ENCODE assay signal across 8 cellular contexts in the genomic region with DNA sequence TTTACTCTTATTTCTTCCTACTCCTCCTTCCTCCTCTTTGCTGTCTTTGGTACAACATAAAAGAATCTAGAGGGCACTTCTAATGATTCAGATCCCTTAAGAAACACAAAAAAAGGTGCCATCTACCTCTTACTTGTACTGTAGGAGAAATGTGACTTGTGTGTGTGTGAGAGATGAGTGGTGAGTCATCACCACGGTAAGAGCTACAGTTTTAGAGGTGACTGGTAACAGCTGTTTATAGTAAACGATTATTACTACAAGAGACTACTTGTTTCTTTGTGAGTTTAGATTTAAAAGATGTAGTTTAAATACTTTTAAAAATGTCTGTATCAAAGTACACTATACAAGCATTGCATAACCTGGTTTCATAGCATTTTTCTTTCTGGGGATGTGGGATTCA. TPM values are rescaled to one million over a fixed set of nuclear protein-coding genes. Genes with fewer than 3 reads are reported as not detected.
DNase-seq lines count a peak whose midpoint lies in the region; ATAC-seq lines count a peak whose summit lies in the region.
"Had no signal": no experiment of that assay in that cellular context is flagged by ENCODE, and none has a peak within 500 bp of the region (broad histone marks: within the 10 kb centered on the region; RNA-seq: fewer than 3 reads in every experiment).

No MANE protein-coding gene starts in this region.

- H3K27ac Mint-ChIP-seq in activated naive CD8-positive, alpha-beta T cell treated with anti-CD3 and anti-CD28 coated beads, Interleukin-2, amount 50 U/mL, for 24 hours, result no peak overlapping the region
- H3K27ac Mint-ChIP-seq: activated naive CD4-positive, alpha-beta T cell treated with anti-CD3 and anti-CD28 coated beads, Interleukin-2, amount 50 U/mL, for 24 hours had no signal

- peaks cover 36% of the 10 kb centered on the region for H3K36me3 Mint-ChIP-seq in activated naive CD8-positive, alpha-beta T cell treated with anti-CD3 and anti-CD28 coated beads, Interleukin-2, amount 50 U/mL, for 24 hours (ENCODE audit: low read depth)

- H3K4me1 Mint-ChIP-seq in activated naive CD8-positive, alpha-beta T cell treated with anti-CD3 and anti-CD28 coated beads, Interleukin-2, amount 50 U/mL, for 24 hours, result peaks cover 2% of the 10 kb centered on the region

- ATAC-seq in GM18520 (IDR thresholded peaks at IDR 0.05; ENCODE audit: unreplicated experiment) (peak; percentile 55), HG02885 (IDR thresholded peaks at IDR 0.05; ENCODE audit: poor library complexity, unreplicated experiment) (peak; percentile 53)
- peak; percentile 91 for ATAC-seq in activated naive CD8-positive, alpha-beta T cell treated with anti-CD3 and anti-CD28 coated beads, Interleukin-2, amount 50 U/mL, for 24 hours

- H3K27me3 Mint-ChIP-seq in activated naive CD8-positive, alpha-beta T cell treated with anti-CD3 and anti-CD28 coated beads, Interleukin-2, amount 50 U/mL, for 24 hours, result no peaks in the 10 kb centered on the region
- H3K27me3 Mint-ChIP-seq: activated naive CD4-positive, alpha-beta T cell treated with anti-CD3 and anti-CD28 coated beads, Interleukin-2, amount 50 U/mL, for 24 hours had no signal

- H3K9me3 Mint-ChIP-seq in activated naive CD8-positive, alpha-beta T cell treated with anti-CD3 and anti-CD28 coated beads, Interleukin-2, amount 50 U/mL, for 24 hours, result no peaks in the 10 kb centered on the region
- H3K9me3 Mint-ChIP-seq: activated naive CD4-positive, alpha-beta T cell treated with anti-CD3 and anti-CD28 coated beads, Interleukin-2, amount 50 U/mL, for 24 hours had no signal

- DNase-seq in activated naive CD8-positive, alpha-beta T cell treated with anti-CD3 and anti-CD28 coated beads, Interleukin-2, amount 50 U/mL, for 24 hours, result no peak
- DNase-seq in myocyte (ENCODE audit: low read depth) (peak; percentile 43), HuH-7.5 (ENCODE audit: low spot score) (no peak), hippocampal formation (lab: John Stamatoyannopoulos, UW) (no peak), 8988T (no peak)

- no peak overlapping the region for H3K4me3 Mint-ChIP-seq in activated naive CD8-positive, alpha-beta T cell treated with anti-CD3 and anti-CD28 coated beads, Interleukin-2, amount 50 U/mL, for 24 hours
- H3K4me3 Mint-ChIP-seq: activated naive CD4-positive, alpha-beta T cell treated with anti-CD3 and anti-CD28 coated beads, Interleukin-2, amount 50 U/mL, for 24 hours had no signal

RNA-seq across cellular contexts. Expression of a gene that starts 40.4 kb away (rescaled TPM):
- total RNA-seq in myocyte, result 10.1 and 11.0 TPM in 2 replicates
- 4.6 TPM for polyA plus RNA-seq in myocyte (2012)
